Comparison of ENCODE assay signal across 1 cellular context in genomic region chr1:181043025-181043880, GRCh38.
A peak's percentile ranks its signal among the peaks of the same experiment; 100 is the strongest.
TF ChIP-seq lines count a peak whose summit lies in the region.

No MANE protein-coding gene starts in this region.

TF ChIP-seq in K562, 482 proteins besides CTCF, POLR2A, EP300 and RAD21 (continued from another document and continues in another):
- TF ChIP-seq MLX (CRISPR knock-in tag; conservative IDR thresholded peaks at IDR 0.05) (no peak), TFE3 (CRISPR knock-in tag; IDR thresholded peaks at IDR 0.05) (no peak), YBX1 (IDR thresholded peaks at IDR 0.05) (no peak), SIX5 (IDR thresholded peaks at IDR 0.05; ENCODE audit: borderline replicate concordance in 1 of 2, insufficient read depth in 1 of 2, low read depth in 1 of 2, low read length in 2 of 2) (no peak), POLR2H (tag; IDR thresholded peaks at IDR 0.05; ENCODE audit: low read depth) (no peak), SOX6 (IDR thresholded peaks at IDR 0.05) (peak; percentile 51; the same call in 1 of the 2 replicates), ZNF384 (IDR thresholded peaks at IDR 0.05; ENCODE audit: low read depth, low read length) (no peak), TEAD2 (tag; IDR thresholded peaks at IDR 0.05) (no peak), MECOM (CRISPR knock-in tag; IDR thresholded peaks at IDR 0.05) (0 out of 2 replicates have a peak, but pooled peaks have one; percentile 27), SNIP1 (IDR thresholded peaks at IDR 0.05; ENCODE audit: low read depth) (no peak), HCFC1 (IDR thresholded peaks at IDR 0.05; ENCODE audit: low read depth, low read length) (no peak), ATF2 (CRISPR knock-in tag; IDR thresholded peaks at IDR 0.05) (no peak), TBL1XR1 (IDR thresholded peaks at IDR 0.05; ENCODE audit: low read length in 2 of 2) (no peak), ARNT (IDR thresholded peaks at IDR 0.05) (no peak), CBFA2T3 (IDR thresholded peaks at IDR 0.05) (peak; percentile 57), CBFB (CRISPR knock-in tag; IDR thresholded peaks at IDR 0.05) (no peak), PRPF4 (IDR thresholded peaks at IDR 0.05; ENCODE audit: insufficient read depth, low read depth, low read length, poor library complexity, severe bottlenecking) (no peak), BRCA1 (IDR thresholded peaks at IDR 0.05) (no peak), BRCA1 (CRISPR knock-in tag; IDR thresholded peaks at IDR 0.05) (no peak), CCNT2 (IDR thresholded peaks at IDR 0.05; ENCODE audit: borderline replicate concordance, extremely low read depth, insufficient read length, low read depth, low read length) (no peak), HNRNPH1 (optimal IDR thresholded peaks at IDR 0.05; ENCODE audit: low read depth, low read length) (no peak), KDM1A (IDR thresholded peaks at IDR 0.05) (0 out of 4 replicates have a peak, but pooled peaks of 1 of the 2 experiments have one; percentile 16), NFATC3 (IDR thresholded peaks at IDR 0.05) (no peak), CUX1 (CRISPR knock-in tag; IDR thresholded peaks at IDR 0.05) (no peak), MEF2A (IDR thresholded peaks at IDR 0.05; ENCODE audit: control insufficient read depth, low read depth, low read length) (no peak), HES1 (IDR thresholded peaks at IDR 0.05; ENCODE audit: low read depth) (no peak), KDM4B (IDR thresholded peaks at IDR 0.05; ENCODE audit: borderline replicate concordance in 2 of 2, low read depth in 1 of 2) (no peak), NCOA2 (IDR thresholded peaks at IDR 0.05; ENCODE audit: partially characterized antibody in 2 of 2) (no peak), RFX7 (CRISPR knock-in tag; IDR thresholded peaks at IDR 0.05) (no peak), NR2C2 (CRISPR knock-in tag; IDR thresholded peaks at IDR 0.05) (no peak), NR2C2 (tag; IDR thresholded peaks at IDR 0.05) (peak; percentile 48; the same call in 1 of the 2 replicates), SIN3A (IDR thresholded peaks at IDR 0.05; ENCODE audit: borderline replicate concordance in 2 of 2, control insufficient read depth in 1 of 2, low read depth in 2 of 2, low read length in 2 of 2) (no peak), TRIM25 (IDR thresholded peaks at IDR 0.05; ENCODE audit: borderline replicate concordance) (no peak), PBX2 (CRISPR knock-in tag; IDR thresholded peaks at IDR 0.05; ENCODE audit: low read depth) (no peak), PBX2 (tag; conservative IDR thresholded peaks at IDR 0.05; ENCODE audit: low read depth) (no peak), ZNF217 (CRISPR knock-in tag; IDR thresholded peaks at IDR 0.05) (no peak), HINFP (tag; conservative IDR thresholded peaks at IDR 0.05; ENCODE audit: low read depth) (no peak), ZNF445 (CRISPR knock-in tag; IDR thresholded peaks at IDR 0.05; ENCODE audit: low read depth) (no peak), ELK3 (CRISPR knock-in tag; IDR thresholded peaks at IDR 0.05) (no peak), TFAP4 (CRISPR knock-in tag; IDR thresholded peaks at IDR 0.05; ENCODE audit: borderline replicate concordance) (peak; percentile 43; the same call in 1 of the 2 replicates), PCBP2 (IDR thresholded peaks at IDR 0.05; ENCODE audit: low read depth, low read length, poor library complexity, severe bottlenecking) (no peak), MXD1 (CRISPR knock-in tag; IDR thresholded peaks at IDR 0.05; ENCODE audit: borderline replicate concordance, poor library complexity, severe bottlenecking) (no peak), ARHGAP35 (IDR thresholded peaks at IDR 0.05; ENCODE audit: partially characterized antibody) (no peak), SMARCB1 (IDR thresholded peaks at IDR 0.05; ENCODE audit: insufficient read length, low read depth) (no peak), CREB1 (IDR thresholded peaks at IDR 0.05) (no peak), CREB1 (CRISPR knock-in tag; IDR thresholded peaks at IDR 0.05) (no peak), CBFA2T2 (conservative IDR thresholded peaks at IDR 0.05) (peak; percentile 19; the same call in 1 of the 2 replicates), MYC (IDR thresholded peaks at IDR 0.05; ENCODE audit: low read depth, low read length) (no peak), MYC (CRISPR knock-in tag; IDR thresholded peaks at IDR 0.05; ENCODE audit: borderline replicate concordance, low read depth) (no peak), MTA3 (IDR thresholded peaks at IDR 0.05; ENCODE audit: borderline replicate concordance) (peak; percentile 37; the same call in 1 of the 2 replicates), NFIC (IDR thresholded peaks at IDR 0.05) (no peak)
